In the genomic region with DNA sequence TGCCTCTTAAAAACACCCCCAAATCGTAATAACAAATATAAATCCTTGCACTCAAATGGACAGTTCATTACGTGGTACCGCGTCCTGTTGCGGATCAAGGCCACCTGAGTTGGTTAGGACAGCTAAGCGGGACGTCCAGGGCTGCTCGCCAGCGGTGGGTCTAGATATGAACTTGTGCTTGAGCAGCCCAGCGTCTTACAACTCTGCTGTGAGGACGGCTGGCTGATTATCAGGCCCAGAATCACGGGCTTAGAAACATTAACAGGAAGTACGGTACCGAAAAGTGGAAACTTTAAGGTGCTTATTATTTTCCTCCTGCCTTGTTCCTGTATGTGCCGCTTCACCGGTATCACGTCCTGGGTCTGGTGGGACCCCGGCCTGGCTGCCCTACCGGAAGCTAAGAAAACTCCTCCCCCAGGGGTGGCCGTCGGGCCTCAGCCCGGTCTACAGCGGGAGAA, we compare ENCODE assay signal across 8 cellular contexts. TPM values are rescaled to one million over a fixed set of nuclear protein-coding genes. Genes with fewer than 3 reads are reported as not detected.
DNase-seq lines count a peak whose midpoint lies in the region; ATAC-seq, FAIRE-seq and TF ChIP-seq lines count a peak whose summit lies in the region.

No MANE protein-coding gene starts in this region.

- peaks cover 18 to 20% of the 10 kb centered on the region in 2 experiments for H4K20me1 ChIP-seq in H1 (replicated peaks in 1 of 2; ENCODE audit: control insufficient read depth in 1 of 2, insufficient read depth in 2 of 2, low read length in 2 of 2)

- WGBS in H1 (ENCODE audit: extremely low coverage in 1 of 2, insufficient coverage in 1 of 2, insufficient read length in 1 of 2, insufficient replicate concordance in 2 of 2, low coverage in 1 of 2, low lambda C conversion rate in 2 of 2, missing lambda C conversion rate in 1 of 2), 2 experiments, result 13% methylated on average over 23 of the region's 23 CpGs; no CpG with 5 or more reads in 1 of the 2 experiments

- peaks cover 37% of the 10 kb centered on the region for H3K36me3 Mint-ChIP-seq in nephron progenitor cell (ENCODE audit: low read depth)

- H3K23ac ChIP-seq in H1 (ENCODE audit: insufficient read length), result no peak overlapping the region

- H2BK120ac ChIP-seq in H1 (replicated peaks; ENCODE audit: low read depth, low read length), result no peak overlapping the region

- peak; percentile 67 for DNase-seq in activated CD8-positive, alpha-beta memory T cell treated with anti-CD3 and anti-CD28 coated beads, Interleukin-2, amount 50 U/mL, for 48 hours
- DNase-seq in activated CD8-positive, alpha-beta memory T cell treated with anti-CD3 and anti-CD28 coated beads, Interleukin-2, amount 50 U/mL, for 4 hours, result no peak
- peak; percentile 66 for DNase-seq in RWPE1 (ENCODE audit: low spot score)
- peak in 1 of 2 experiments; percentile 60 for DNase-seq in H1 (ENCODE audit: low read depth in 1 of 2, low spot score in 2 of 2)
- no peak for DNase-seq in nephron progenitor cell
- no peak for DNase-seq in omental fat pad (ENCODE audit: low spot score)

- TF ChIP-seq POLR2A in H1 (IDR thresholded peaks at IDR 0.05; ENCODE audit: control extremely low read depth in 1 of 2, low read depth in 2 of 2, low read length in 2 of 2), result no peak

- H3K56ac ChIP-seq in H1 (replicated peaks; ENCODE audit: insufficient read length, low read depth, low read length), result peak overlapping the region; percentile 77

- H2BK5ac ChIP-seq in H1 (ENCODE audit: low read depth, low read length), result peak overlapping the region; percentile 100

- H3K4me3 Mint-ChIP-seq in nephron progenitor cell, result peak overlapping the region; percentile 93

- H2AFZ ChIP-seq in H1 (ENCODE audit: low read length), result no peak overlapping the region

- H3K9ac ChIP-seq in H1 (replicated peaks in 1 of 4; ENCODE audit: extremely low read depth in 1 of 4, low read depth in 3 of 4, low read length in 3 of 4), result peak overlapping the region; percentile 92 to 100 (median 98)

- H3K27ac Mint-ChIP-seq in nephron progenitor cell, result peak overlapping the region; percentile 100

- peak overlapping the region; percentile 0 for H3K4ac ChIP-seq in H1 (replicated peaks; ENCODE audit: insufficient read length, low read depth, low read length)

- ATAC-seq in HG03045 (IDR thresholded peaks at IDR 0.05; ENCODE audit: unreplicated experiment), result peak; percentile 37
- ATAC-seq in GM21360 (IDR thresholded peaks at IDR 0.05; ENCODE audit: unreplicated experiment), result no peak
- no peak for ATAC-seq in omental fat pad (ENCODE audit: low FRiP score)

- H3K4me1 ChIP-seq in H1 (replicated peaks in 1 of 4; ENCODE audit: control insufficient read depth in 3 of 4, insufficient read depth in 4 of 4, low read length in 3 of 4), result peaks cover 2 to 8% (median 5%) of the 10 kb centered on the region in 4 experiments; a peak in 6 of 7 replicates

- no peak overlapping the region for H3K14ac ChIP-seq in H1 (ENCODE audit: insufficient read length)

- H3K27me3 ChIP-seq in H1 (replicated peaks in 1 of 4; ENCODE audit: control insufficient read depth in 3 of 4, extremely low read depth in 1 of 4, insufficient read depth in 3 of 4, low read length in 3 of 4), result no peaks in the 10 kb centered on the region

- TF ChIP-seq RAD21 in H1 (IDR thresholded peaks at IDR 0.05 in 1 of 2, conservative IDR thresholded peaks at IDR 0.05 in 1 of 2; ENCODE audit: low read depth in 2 of 2, low read length in 2 of 2), result no peak

- H2BK12ac ChIP-seq in H1 (ENCODE audit: low read depth, low read length), result peak overlapping the region; percentile 41; the same call in 1 of the 2 replicates

- no peaks in the 10 kb centered on the region for H3K27me3 Mint-ChIP-seq in nephron progenitor cell (ENCODE audit: low read depth, poor library complexity)

- CTCF ChIA-PET in RWPE1 (lab: Yijun Ruan, JAX) (no interaction called here), H1 (lab: Charles Lee; ENCODE audit: partially characterized antibody) (interaction anchor here (0.8 to 1.0 kb wide), 2 partner anchors 19 to 82 kb away, joined by 3 read pairs; no protein-coding TSS in a partner anchor)

- H3K79me1 ChIP-seq in H1 (ENCODE audit: low read depth, low read length), result peaks cover 5% of the 10 kb centered on the region

- H3K79me2 ChIP-seq in H1 (ENCODE audit: control insufficient read depth in 1 of 2, insufficient read depth in 2 of 2, low read length in 2 of 2), result peaks cover 36 to 45% of the 10 kb centered on the region in 2 experiments

- TF ChIP-seq EP300 in H1 (IDR thresholded peaks at IDR 0.05; ENCODE audit: borderline replicate concordance in 1 of 2, low read depth in 2 of 2, low read length in 2 of 2), result no peak

- peak overlapping the region; percentile 11; the same call in 1 of the 2 replicates for H2AK5ac ChIP-seq in H1 (ENCODE audit: low read depth, low read length)

- H3K9me3 ChIP-seq in H1 (ENCODE audit: insufficient read depth in 2 of 2, low read depth in 1 of 2, low read length in 1 of 2), result no peaks in the 10 kb centered on the region

- H4K5ac ChIP-seq in H1 (ENCODE audit: insufficient read length, low read depth, low read length), result peak overlapping the region; percentile 61

- H3K4me1 Mint-ChIP-seq in nephron progenitor cell, result peaks cover 58% of the 10 kb centered on the region

- H3K4me2 ChIP-seq in H1 (ENCODE audit: insufficient read depth in 1 of 2, low read depth in 2 of 2, low read length in 2 of 2), result peak overlapping the region; percentile 82 to 99

- FAIRE-seq in H1 (lab: Jason Lieb, UNC), result no peak

- H2BK15ac ChIP-seq in H1 (ENCODE audit: low read length), result no peak overlapping the region

- H4K91ac ChIP-seq in H1 (replicated peaks; ENCODE audit: insufficient read length, low read length), result peak overlapping the region; percentile 78

- peak overlapping the region; percentile 99 for H3K27ac ChIP-seq in RWPE1
- H3K27ac ChIP-seq in H1 (ENCODE audit: low read depth, low read length), result peak overlapping the region; percentile 99

- POLR2A ChIA-PET in RWPE1 (lab: Yijun Ruan, JAX; ENCODE audit: low non-redundant PET) (no interaction called here), H1 (lab: Charles Lee; ENCODE audit: partially characterized antibody) (interaction anchor here (0.6 to 8.3 kb wide), 28 partner anchors 8 to 883 kb away, joined by 3 to 180 read pairs (median 4); partner anchors contain the start of genes AMDHD2, ELOB, KCTD5 and PRSS27)

- TF ChIP-seq CTCF in RWPE1 (conservative IDR thresholded peaks at IDR 0.05; ENCODE audit: low read depth), result no peak
- no peak for TF ChIP-seq CTCF in H1 (IDR thresholded peaks at IDR 0.05; ENCODE audit: control extremely low read depth in 1 of 3, insufficient read depth in 1 of 3, low read depth in 1 of 3, low read length in 3 of 3)
- no peak for TF ChIP-seq CTCF in nephron progenitor cell (IDR thresholded peaks at IDR 0.05)
- no peak for TF ChIP-seq CTCF in omental fat pad (IDR thresholded peaks at IDR 0.05)

- H2BK20ac ChIP-seq in H1 (ENCODE audit: low read length), result no peak overlapping the region

- peak overlapping the region; percentile 100; the same call in 1 of the 2 replicates for H4K8ac ChIP-seq in H1 (ENCODE audit: extremely low read depth, insufficient read depth, low read length)

- H3K9me3 Mint-ChIP-seq in nephron progenitor cell, result no peaks in the 10 kb centered on the region

- H3K36me3 ChIP-seq in H1 (ENCODE audit: control insufficient read depth in 2 of 4, insufficient read depth in 4 of 4, low read length in 3 of 4), result peaks cover 0 to 9% (median 5%) of the 10 kb centered on the region in 4 experiments; a peak in 6 of 8 replicates

- H3K23me2 ChIP-seq in H1 (ENCODE audit: low read depth, low read length), result peaks cover 8% of the 10 kb centered on the region; the same call in 1 of the 2 replicates

- peak overlapping the region; percentile 68 for H3K18ac ChIP-seq in H1 (ENCODE audit: extremely low read depth, low read length)

- H3K4me3 ChIP-seq in H1 (ENCODE audit: extremely low read depth in 1 of 4, insufficient read depth in 2 of 4, low read depth in 3 of 4, low read length in 4 of 4), result peak overlapping the region; percentile 75 to 93 (median 88)

RNA-seq across cellular contexts. Expression of gene SRRM2, which starts 0.8 kb away (rescaled TPM):
- 563 and 579 TPM in 2 replicates for total RNA-seq in H1 (2021; fragmentation: NEBNext Ultra II Directional; extraction: Animal tissue kit (Norgen Biotek cat#: 25700))
- 300 and 654 TPM in 2 replicates for polyA plus RNA-seq in H1 (2011; rRNA removed)
- polyA plus RNA-seq in H1 (2011; cell fraction: cytosol; rRNA removed), result 295 TPM
- 2,432 TPM for polyA plus RNA-seq in H1 (2011; cell fraction: nucleus; rRNA removed)
- 719 to 870 TPM (median 834 TPM) in 4 replicates for polyA plus RNA-seq in H1 (2012, experiment 1 of 2)
- 118 TPM for polyA plus RNA-seq in H1 (2012, experiment 2 of 2)
- 837 TPM for polyA plus RNA-seq in H1 (2013, experiment 1 of 2)
- 754 TPM for polyA plus RNA-seq in H1 (2013, experiment 2 of 2)
- 129 and 194 TPM in 2 replicates for polyA minus RNA-seq in H1 (2011; rRNA and poly(A)+ RNA removed)
- 277 TPM for polyA minus RNA-seq in H1 (2011; cell fraction: cytosol; rRNA and poly(A)+ RNA removed)
- polyA minus RNA-seq in H1 (2011; cell fraction: nucleus; rRNA and poly(A)+ RNA removed), result 360 TPM
- total RNA-seq in omental fat pad, result 100 to 1,000 TPM; 230 to 465 (median 368) TPM

RNA-seq across cellular contexts. Expression of gene ELOB, which starts 25.5 kb away (rescaled TPM):
- 237 and 248 TPM in 2 replicates for total RNA-seq in H1 (2021; fragmentation: NEBNext Ultra II Directional; extraction: Animal tissue kit (Norgen Biotek cat#: 25700))
- polyA plus RNA-seq in H1 (2011; rRNA removed), result 1,357 and 1,702 TPM in 2 replicates
- 705 TPM for polyA plus RNA-seq in H1 (2011; cell fraction: cytosol; rRNA removed)
- polyA plus RNA-seq in H1 (2011; cell fraction: nucleus; rRNA removed), result 474 TPM
- polyA plus RNA-seq in H1 (2012, experiment 1 of 2), result 292 to 520 TPM (median 401 TPM) in 4 replicates
- polyA plus RNA-seq in H1 (2012, experiment 2 of 2), result 2,300 TPM
- polyA plus RNA-seq in H1 (2013, experiment 1 of 2), result 136 TPM
- 134 TPM for polyA plus RNA-seq in H1 (2013, experiment 2 of 2)
- polyA minus RNA-seq in H1 (2011; rRNA and poly(A)+ RNA removed), result 86.0 and 133 TPM in 2 replicates
- 98.0 TPM for polyA minus RNA-seq in H1 (2011; cell fraction: cytosol; rRNA and poly(A)+ RNA removed)
- 84.9 TPM for polyA minus RNA-seq in H1 (2011; cell fraction: nucleus; rRNA and poly(A)+ RNA removed)
- total RNA-seq in omental fat pad, result 100 to 1,000 TPM; 181 to 341 (median 323) TPM

RNA-seq across cellular contexts. Expression of gene PRSS27, which starts 31.6 kb away (rescaled TPM):
- 1.3 and 2.2 TPM in 2 replicates for total RNA-seq in H1 (2021; fragmentation: NEBNext Ultra II Directional; extraction: Animal tissue kit (Norgen Biotek cat#: 25700))
- 7.5 and 10.5 TPM in 2 replicates for polyA plus RNA-seq in H1 (2011; rRNA removed)
- polyA plus RNA-seq in H1 (2011; cell fraction: cytosol; rRNA removed), result 9.6 TPM
- 9.4 TPM for polyA plus RNA-seq in H1 (2011; cell fraction: nucleus; rRNA removed)
- polyA plus RNA-seq in H1 (2012, experiment 1 of 2), result 2.8 to 4.0 TPM (median 3.3 TPM) in 4 replicates
- polyA plus RNA-seq in H1 (2012, experiment 2 of 2), result 1.9 TPM
- 2.7 TPM for polyA plus RNA-seq in H1 (2013, experiment 1 of 2)
- polyA plus RNA-seq in H1 (2013, experiment 2 of 2), result 2.2 TPM
- polyA minus RNA-seq in H1 (2011; rRNA and poly(A)+ RNA removed), result 0.95 and 1.1 TPM in 2 replicates
- 2.5 TPM for polyA minus RNA-seq in H1 (2011; cell fraction: cytosol; rRNA and poly(A)+ RNA removed)
- polyA minus RNA-seq in H1 (2011; cell fraction: nucleus; rRNA and poly(A)+ RNA removed), result 3.3 TPM
- total RNA-seq in omental fat pad, result 1 to 10 TPM in 2 of 4 donors, under 1 TPM in 2; 0.65 to 1.2 (median 1.0) TPM

RNA-seq across cellular contexts. Expression of gene PRSS33, which starts 35.8 kb away (rescaled TPM):
- total RNA-seq in H1 (2021; fragmentation: NEBNext Ultra II Directional; extraction: Animal tissue kit (Norgen Biotek cat#: 25700)), result not detected in 2 replicates
- 0.09 and 0.17 TPM in 2 replicates for polyA plus RNA-seq in H1 (2011; rRNA removed)
- 0.16 TPM for polyA plus RNA-seq in H1 (2011; cell fraction: cytosol; rRNA removed)
- polyA plus RNA-seq in H1 (2011; cell fraction: nucleus; rRNA removed), result 0.37 TPM
- not detected in 4 replicates for polyA plus RNA-seq in H1 (2012, experiment 1 of 2)
- polyA plus RNA-seq in H1 (2012, experiment 2 of 2), result 0.13 TPM
- 0.12 TPM for polyA plus RNA-seq in H1 (2013, experiment 1 of 2)
- 0.02 TPM for polyA plus RNA-seq in H1 (2013, experiment 2 of 2)
- polyA minus RNA-seq in H1 (2011; rRNA and poly(A)+ RNA removed), result not detected in 2 replicates
- not detected for polyA minus RNA-seq in H1 (2011; cell fraction: cytosol; rRNA and poly(A)+ RNA removed)
- not detected for polyA minus RNA-seq in H1 (2011; cell fraction: nucleus; rRNA and poly(A)+ RNA removed)
- total RNA-seq in omental fat pad, result not detected

RNA-seq across cellular contexts. Expression of gene PRSS41, which starts 46.7 kb away (rescaled TPM):
- total RNA-seq in H1 (2021; fragmentation: NEBNext Ultra II Directional; extraction: Animal tissue kit (Norgen Biotek cat#: 25700)), result not detected in 2 replicates
- polyA plus RNA-seq in H1 (2011; rRNA removed), result not detected in 2 replicates
- polyA plus RNA-seq in H1 (2011; cell fraction: cytosol; rRNA removed), result not detected
- 0.10 TPM for polyA plus RNA-seq in H1 (2011; cell fraction: nucleus; rRNA removed)
- polyA plus RNA-seq in H1 (2012, experiment 1 of 2), result not detected in 4 replicates
- polyA plus RNA-seq in H1 (2012, experiment 2 of 2), result not detected
- not detected for polyA plus RNA-seq in H1 (2013, experiment 1 of 2)
- polyA plus RNA-seq in H1 (2013, experiment 2 of 2), result not detected
- polyA minus RNA-seq in H1 (2011; rRNA and poly(A)+ RNA removed), result not detected in 2 replicates
- polyA minus RNA-seq in H1 (2011; cell fraction: cytosol; rRNA and poly(A)+ RNA removed), result not detected
- polyA minus RNA-seq in H1 (2011; cell fraction: nucleus; rRNA and poly(A)+ RNA removed), result not detected
- total RNA-seq in omental fat pad, result not detected

Comparison
In these comparisons a context has a peak if more than half of its experiments do, and no peak if none do; other contexts are left out.
1. DNase-seq: peak in activated CD8-positive, alpha-beta memory T cell treated with anti-CD3 and anti-CD28 coated beads, Interleukin-2, amount 50 U/mL, for 48 hours (single experiment) and RWPE1 (single experiment); none in activated CD8-positive, alpha-beta memory T cell treated with anti-CD3 and anti-CD28 coated beads, Interleukin-2, amount 50 U/mL, for 4 hours (single experiment), nephron progenitor cell (single experiment) and omental fat pad (single experiment).